ENCODE assay signal across 8 cellular contexts in genomic region chr9:15307523-15307841, GRCh38. TPM values are rescaled to one million over a fixed set of nuclear protein-coding genes. Genes with fewer than 3 reads are reported as not detected.
DNase-seq lines count a peak whose midpoint lies in the region; ATAC-seq and TF ChIP-seq lines count a peak whose summit lies in the region.

No MANE protein-coding gene starts in this region.

- H3K4me1 ChIP-seq in muscle layer of duodenum (ENCODE audit: control insufficient read depth in 1 of 2, insufficient read depth in 2 of 2, low read length in 2 of 2), result peaks cover 0 to 4% of the 10 kb centered on the region in 2 donors

- H3K36me3 ChIP-seq in muscle layer of duodenum (ENCODE audit: control insufficient read depth in 1 of 2, insufficient read depth in 2 of 2, low read length in 2 of 2), result no peaks in the 10 kb centered on the region

- H3K9me3 ChIP-seq in muscle layer of duodenum (ENCODE audit: control insufficient read depth in 1 of 2, low read length in 2 of 2), result no peaks in the 10 kb centered on the region

- H3K27ac ChIP-seq in muscle layer of duodenum (ENCODE audit: low read length), result peak overlapping the region; percentile 79

- in situ Hi-C loops in astrocyte of the cerebellum (cut with HindIII; ENCODE audit: low sequenced_read_pairs), result no loop called here

- no peak for DNase-seq in astrocyte of the cerebellum (ENCODE audit: low read depth)
- no peak for DNase-seq in GM19238 (ENCODE audit: insufficient read length, low spot score)
- no peak for DNase-seq in A172 (ENCODE audit: low spot score)
- no peak for DNase-seq in activated naive CD4-positive, alpha-beta T cell treated with Interleukin-2 at 50 U/mL for 16 hours

- ATAC-seq in GM19023 (IDR thresholded peaks at IDR 0.05; ENCODE audit: unreplicated experiment) (peak; percentile 30), HG03066 (IDR thresholded peaks at IDR 0.05; ENCODE audit: low read depth, unreplicated experiment) (peak; percentile 24), HG02938 (IDR thresholded peaks at IDR 0.05; ENCODE audit: unreplicated experiment) (no peak)

- TF ChIP-seq CTCF in astrocyte of the cerebellum (IDR thresholded peaks at IDR 0.05; ENCODE audit: low read depth, low read length, missing control alignments), result no peak

- peak overlapping the region; percentile 85 for H3K4me3 ChIP-seq in astrocyte of the cerebellum (ENCODE audit: low read depth, low read length)
- H3K4me3 ChIP-seq in muscle layer of duodenum (ENCODE audit: low read depth in 1 of 2, low read length in 2 of 2), result peak overlapping the region; percentile 71 to 89

- no peaks in the 10 kb centered on the region for H3K27me3 ChIP-seq in muscle layer of duodenum (ENCODE audit: low read depth, low read length)

RNA-seq across cellular contexts. Expression of gene TTC39B, which starts 0.5 kb away (rescaled TPM):
- total RNA-seq in A172 (2014; rRNA removed; shearing (Covaris generic)), result 2.8 and 3.7 TPM in 2 replicates
